ENCODE assay signal across 1 cellular context in genomic region chr20:44908987-44909871, GRCh38.
TF ChIP-seq lines count a peak whose summit lies in the region.

No MANE protein-coding gene starts in this region.

TF ChIP-seq in IMR-90, 13 proteins besides CTCF, POLR2A, EP300 and RAD21:
- no peak for TF ChIP-seq MAZ (IDR thresholded peaks at IDR 0.05; ENCODE audit: borderline replicate concordance, low read depth, low read length)
- TF ChIP-seq BHLHE40 (IDR thresholded peaks at IDR 0.05; ENCODE audit: low read depth, low read length), result no peak
- TF ChIP-seq SMC3 (IDR thresholded peaks at IDR 0.05; ENCODE audit: low read depth, low read length), result no peak
- no peak for TF ChIP-seq RFX5 (IDR thresholded peaks at IDR 0.05; ENCODE audit: low read depth, low read length)
- no peak for TF ChIP-seq CEBPB (IDR thresholded peaks at IDR 0.05; ENCODE audit: low read depth, low read length)
